ENCODE assay signal across 8 cellular contexts in the genomic region with DNA sequence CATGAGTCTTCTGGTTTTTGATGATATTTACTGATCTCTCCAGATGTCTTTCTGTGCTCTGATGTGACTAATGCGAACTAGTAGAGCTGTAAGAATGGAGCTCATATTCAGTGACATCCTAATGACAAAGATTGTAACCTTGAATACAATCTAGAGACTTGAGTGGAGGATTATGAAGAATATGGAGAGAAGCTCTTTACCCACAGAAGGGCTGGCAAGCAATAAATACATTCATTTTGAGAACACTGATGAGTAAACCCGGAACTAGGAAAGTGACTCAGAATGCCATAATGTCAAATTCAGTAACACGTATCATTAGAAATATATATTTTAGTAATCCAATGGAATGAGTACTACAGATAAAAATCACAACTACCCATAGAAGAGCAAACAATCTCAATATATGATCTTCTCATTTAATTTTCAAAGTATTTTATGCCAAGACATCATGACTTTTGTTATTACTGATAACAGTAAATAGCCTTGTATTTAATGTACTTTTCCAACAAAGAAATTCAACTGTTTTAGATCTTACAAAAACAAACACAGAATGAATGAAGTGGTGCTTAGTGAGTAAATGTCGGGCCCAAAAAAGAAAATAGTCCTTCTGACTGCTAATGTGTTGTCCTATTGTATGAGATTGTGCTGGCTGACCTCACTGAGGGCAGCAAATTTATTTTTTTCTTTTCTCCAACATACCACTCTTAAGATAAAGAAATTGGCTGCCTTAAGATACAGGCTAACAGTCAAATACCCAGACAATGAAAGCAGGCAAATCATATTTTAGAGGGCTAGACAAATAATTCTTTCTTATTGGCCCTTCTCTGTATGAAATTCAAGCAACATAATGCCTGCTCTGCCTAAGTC. TPM values are rescaled to one million over a fixed set of nuclear protein-coding genes. Genes with fewer than 3 reads are reported as not detected.
A peak's percentile ranks its signal among the peaks of the same experiment; 100 is the strongest.
DNase-seq lines count a peak whose midpoint lies in the region; ATAC-seq and TF ChIP-seq lines count a peak whose summit lies in the region.

No MANE protein-coding gene starts in this region.

- H3K27me3 Mint-ChIP-seq in MCF 10A (ENCODE audit: insufficient read depth, unreplicated experiment): peaks cover 34% of the 10 kb centered on the region

- no TSS peak for BruUV-seq in MCF 10A (replicated peaks; lab: Mats Ljungman, UMichigan)

- POLR2A ChIA-PET in MCF 10A (lab: Yijun Ruan, JAX): interaction anchor here (0.6 to 2.8 kb wide), 11 partner anchors 7 to 441 kb away, joined by 3 to 25 read pairs (median 4); partner anchors contain the start of genes PHKA1 and PIN4

- peak overlapping the region; percentile 77 for H3K27ac Mint-ChIP-seq in MCF 10A (ENCODE audit: low read depth, unreplicated experiment)

- DNase-seq in A172 (ENCODE audit: low spot score): peak; percentile 42
- DNase-seq in MCF 10A (ENCODE audit: unreplicated experiment): peak; percentile 47
- DNase-seq in NCI-H2227 treated with DMSO at 0.1 percent for 48 hours (lab: John Stamatoyannopoulos, UW): no peak
- DNase-seq in NCI-H2196 treated with DMSO at 0.1 percent for 48 hours (lab: John Stamatoyannopoulos, UW; ENCODE audit: unreplicated experiment): no peak
- DNase-seq in nucleus accumbens (lab: John Stamatoyannopoulos, UW): no peak
- DNase-seq in caudate nucleus (lab: John Stamatoyannopoulos, UW): no peak

- no peaks in the 10 kb centered on the region for H3K9me3 Mint-ChIP-seq in MCF 10A (ENCODE audit: unreplicated experiment)

- H3K27ac ChIP-seq in caudate nucleus (ENCODE audit: low read depth, low read length): no peak overlapping the region

- H3K4me3 Mint-ChIP-seq in MCF 10A (ENCODE audit: unreplicated experiment): no peak overlapping the region

- intact Hi-C loops in MCF 10A (cut with micrococcal nuclease): loop anchor here (5.0 kb wide), 1 partner anchor 90 kb away; the partner anchor contains the start of gene PHKA1

- CTCF ChIA-PET in MCF 10A (lab: Yijun Ruan, JAX): interaction anchor here (0.7 kb wide), 2 partner anchors 34 to 52 kb away, joined by 3 read pairs; no protein-coding TSS in a partner anchor

- TF ChIP-seq CTCF in MCF 10A (IDR thresholded peaks at IDR 0.05; ENCODE audit: unreplicated experiment): no peak

- peak; percentile 82 for ATAC-seq in GM19395 (IDR thresholded peaks at IDR 0.05; ENCODE audit: unreplicated experiment)
- peak; percentile 91 for ATAC-seq in HG03196 (IDR thresholded peaks at IDR 0.05; ENCODE audit: unreplicated experiment)

- peaks cover 16% of the 10 kb centered on the region for H3K4me1 Mint-ChIP-seq in MCF 10A (ENCODE audit: insufficient read depth, unreplicated experiment)

- H3K36me3 Mint-ChIP-seq in MCF 10A (ENCODE audit: insufficient read depth, unreplicated experiment): no peaks in the 10 kb centered on the region

RNA-seq across cellular contexts. Expression of gene HDAC8, which starts 49.2 kb away (rescaled TPM):
- 30.2 and 32.2 TPM in 2 replicates for total RNA-seq in A172 (2014; rRNA removed; shearing (Covaris generic))
- 26.4 and 26.7 TPM in 2 replicates for total RNA-seq in MCF 10A (2022)

Comparison
In these comparisons a context has a peak if more than half of its experiments do, and no peak if none do; other contexts are left out.
1. DNase-seq: peak in A172 (single experiment) and MCF 10A (single experiment); none in NCI-H2227 treated with DMSO at 0.1 percent for 48 hours (single experiment), NCI-H2196 treated with DMSO at 0.1 percent for 48 hours (single experiment), nucleus accumbens (0 of 56) and caudate nucleus (0 of 61).